In genomic region chr10:36479073-36479472, GRCh38 we compare ENCODE assay signal across 24 cellular contexts.
DNase-seq lines count a peak whose midpoint lies in the region; ATAC-seq, FAIRE-seq and TF ChIP-seq lines count a peak whose summit lies in the region.
"Had no signal": no experiment of that assay in that cellular context is flagged by ENCODE, and none has a peak within 500 bp of the region (broad histone marks: within the 10 kb centered on the region; RNA-seq: fewer than 3 reads in every experiment).

No MANE protein-coding gene starts in this region.

- no peak for DNase-seq in pancreas
- no peak for DNase-seq in left cardiac atrium
- DNase-seq in NCI-H446 treated with DMSO at 0.1 percent for 48 hours (lab: John Stamatoyannopoulos, UW): no peak
- DNase-seq: 8988T; ACHN; BE2C; C1 segment of cervical spinal cord; Caco-2; CD4-positive, CD25-positive, alpha-beta regulatory T cell; DMS153; DND-41; EL; H7; HFFc6 had no signal

- FAIRE-seq in A204.1 (lab: Jason Lieb, UNC) (peak; percentile 65), TTC549 (lab: Jason Lieb, UNC) (peak; percentile 62), endometrium (lab: Jason Lieb, UNC) (peak; percentile 37), pancreas (lab: Jason Lieb, UNC) (peak; percentile 68)
- FAIRE-seq: D721Med, GM12878, HTR-8/SVneo had no signal

- H3K27ac ChIP-seq in pancreas: no peak overlapping the region
- H3K27ac ChIP-seq: KMS-11 had no signal

- no peak for TF ChIP-seq CTCF in pancreas (IDR thresholded peaks at IDR 0.05)

- intact Hi-C loops in pancreas (cut with DNase I) (no loop called here), left cardiac atrium (cut with DNase I) (no loop called here)

- H3K27me3 ChIP-seq in pancreas: no peaks in the 10 kb centered on the region
- H3K27me3 ChIP-seq: BE2C had no signal

- ATAC-seq in pancreas: no peak
- ATAC-seq in left cardiac atrium: no peak
- no peak for ATAC-seq in HG03039 (IDR thresholded peaks at IDR 0.05; ENCODE audit: unreplicated experiment)
- ATAC-seq: GM12878, GM23338, HCT116 had no signal

- H3K36me3 ChIP-seq in pancreas: no peaks in the 10 kb centered on the region
- H3K36me3 ChIP-seq: BE2C had no signal

- H3K9me3 ChIP-seq in pancreas: no peaks in the 10 kb centered on the region
- H3K9me3 ChIP-seq: BE2C had no signal

- H3K4me1 ChIP-seq in pancreas: no peaks in the 10 kb centered on the region
- H3K4me1 ChIP-seq: BE2C, Caco-2 had no signal

- H3K4me3 ChIP-seq in pancreas: no peak overlapping the region
- H3K4me3 ChIP-seq: GM12878, GM23338 had no signal
